In the genomic region with DNA sequence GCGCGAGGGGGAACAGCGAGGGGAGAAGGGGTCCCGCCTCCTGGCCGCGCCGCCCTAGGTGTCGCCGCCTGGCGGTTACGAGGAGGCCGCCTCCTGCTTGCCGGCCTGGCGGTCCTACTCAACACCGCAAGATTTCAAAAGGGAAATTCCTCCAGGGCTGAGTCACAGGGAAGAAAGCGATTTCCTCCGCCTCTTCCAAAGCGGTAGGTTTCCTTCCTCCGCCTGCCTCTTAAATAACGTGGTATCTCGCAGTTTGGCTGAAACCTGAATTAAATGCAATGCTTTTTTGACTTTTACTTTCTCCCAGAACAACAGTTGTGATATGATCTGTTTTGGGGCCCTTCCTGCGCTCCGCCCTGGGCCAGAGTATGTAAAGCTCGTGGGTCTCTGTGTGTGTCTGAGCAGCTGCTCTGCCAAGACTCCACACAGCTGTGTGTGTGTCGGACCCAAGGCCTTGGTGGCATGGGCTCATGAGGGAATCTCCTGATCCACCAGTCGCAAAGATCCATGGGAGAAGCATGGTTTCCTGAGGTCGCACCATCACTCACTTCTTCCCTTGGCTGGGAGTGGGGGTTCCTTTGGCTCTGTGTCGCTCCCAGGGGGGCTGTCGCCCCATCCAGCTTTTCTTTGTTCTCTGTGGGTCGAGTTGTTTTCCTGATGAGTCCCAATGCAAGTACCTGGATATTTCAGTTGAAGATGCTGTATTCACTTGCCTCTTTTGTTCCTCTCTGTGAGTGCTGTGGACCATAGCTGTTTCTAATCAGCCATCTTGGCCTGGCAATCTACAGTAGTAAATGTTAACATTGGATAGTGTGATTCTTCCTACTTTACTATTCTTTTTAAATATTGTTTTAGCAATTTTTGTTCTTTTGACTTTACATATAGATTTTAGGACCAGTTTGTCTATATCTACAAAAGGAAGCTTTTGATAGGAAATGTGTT, we compare ENCODE assay signal across 8 cellular contexts. TPM values are rescaled to one million over a fixed set of nuclear protein-coding genes. Genes with fewer than 3 reads are reported as not detected.
A peak's percentile ranks its signal among the peaks of the same experiment; 100 is the strongest.
DNase-seq lines count a peak whose midpoint lies in the region; ATAC-seq and TF ChIP-seq lines count a peak whose summit lies in the region.

No MANE protein-coding gene starts in this region.

- WGBS in psoas muscle, 3 donors, result 3 to 8% (median 7%) methylated on average over 29 to 30 of the region's 30 CpGs
- WGBS in upper lobe of left lung, 2 donors, result 7 to 18% methylated on average over 26 to 30 of the region's 30 CpGs

- DNase-seq in Caco-2 (no peak), SW 1271 (lab: John Stamatoyannopoulos, UW) (peak; percentile 77 to 92), amniotic stem cell (lab: John Stamatoyannopoulos, UW) (peak; percentile 63), left ventricle myocardium superior (peak; percentile 76), psoas muscle (peak; percentile 72 to 80), upper lobe of left lung (peak; percentile 68 to 92)

- no peak overlapping the region for H3K4me3 ChIP-seq in Caco-2 (ENCODE audit: low read depth, low read length)
- peak overlapping the region; percentile 45 for H3K4me3 ChIP-seq in psoas muscle
- peak overlapping the region in 3 of 4 donors; percentile 22 to 44 (median 41) for H3K4me3 ChIP-seq in upper lobe of left lung

- peak overlapping the region; percentile 71 for H3K27ac ChIP-seq in psoas muscle
- peak overlapping the region; percentile 65 to 91 (median 82) for H3K27ac ChIP-seq in upper lobe of left lung

- peaks cover 18% of the 10 kb centered on the region for H3K9me3 Mint-ChIP-seq in Caco-2 (ENCODE audit: unreplicated experiment)

- no peak for TF ChIP-seq POLR2A in upper lobe of left lung (IDR thresholded peaks at IDR 0.05)

- no peaks in the 10 kb centered on the region for H3K36me3 Mint-ChIP-seq in Caco-2 (ENCODE audit: insufficient read depth, unreplicated experiment)

- H3K27me3 Mint-ChIP-seq in Caco-2 (ENCODE audit: insufficient read depth, unreplicated experiment), result no peaks in the 10 kb centered on the region

- intact Hi-C loops in Caco-2 (cut with micrococcal nuclease; ENCODE audit: unreplicated experiment) (no loop called here), left ventricle myocardium superior (cut with micrococcal nuclease) (no loop called here), psoas muscle (cut with DNase I) (loop anchor here in 1 of 2 donors (10.0 kb wide), 1 partner anchor 139 kb away; no protein-coding TSS in a partner anchor)

- peak overlapping the region; percentile 31 for H3K4me3 Mint-ChIP-seq in Caco-2 (ENCODE audit: unreplicated experiment)

- H3K27me3 ChIP-seq in Caco-2 (replicated peaks; ENCODE audit: control insufficient read depth, insufficient read depth, low read length), result no peaks in the 10 kb centered on the region
- peaks cover 0 to 15% (median 0%) of the 10 kb centered on the region in 3 donors for H3K27me3 ChIP-seq in psoas muscle (ENCODE audit: insufficient read depth in 3 of 3, low read length in 2 of 3)
- H3K27me3 ChIP-seq in upper lobe of left lung, result no peaks in the 10 kb centered on the region

- TF ChIP-seq EP300 in upper lobe of left lung (IDR thresholded peaks at IDR 0.05), result no peak

- POLR2A ChIA-PET in Caco-2 (lab: Charles Lee), result interaction anchor here (0.6 kb wide), 1 partner anchor 421 kb away, joined by 8 read pairs; no protein-coding TSS in a partner anchor

- ATAC-seq in HG02642 (IDR thresholded peaks at IDR 0.05; ENCODE audit: poor library complexity, unreplicated experiment) (peak; percentile 80), left ventricle myocardium superior (peak; percentile 98), psoas muscle (peak; percentile 88 to 97 (median 92)), upper lobe of left lung (ENCODE audit: low FRiP score in 2 of 2) (peak; percentile 95 to 99), GM19324 (IDR thresholded peaks at IDR 0.05; ENCODE audit: low FRiP score, unreplicated experiment) (no peak)

- no peaks in the 10 kb centered on the region for H3K4me1 Mint-ChIP-seq in Caco-2 (ENCODE audit: low read depth, unreplicated experiment)

- no TSS peak for BruUV-seq in Caco-2 (replicated peaks; lab: Mats Ljungman, UMichigan)

- H3K9me3 ChIP-seq in Caco-2 (no peaks in the 10 kb centered on the region), psoas muscle (no peaks in the 10 kb centered on the region), upper lobe of left lung (no peaks in the 10 kb centered on the region)

- H3K4me1 ChIP-seq in Caco-2 (no peaks in the 10 kb centered on the region), psoas muscle (peaks cover 3% of the 10 kb centered on the region), upper lobe of left lung (peaks cover 5 to 18% (median 13%) of the 10 kb centered on the region in 4 donors)

- H3K36me3 ChIP-seq in Caco-2 (ENCODE audit: control insufficient read depth, insufficient read depth, low read length) (no peaks in the 10 kb centered on the region), psoas muscle (ENCODE audit: insufficient read depth in 1 of 2, low read depth in 1 of 2) (no peaks in the 10 kb centered on the region), upper lobe of left lung (no peaks in the 10 kb centered on the region)

- CTCF ChIA-PET in Caco-2 (lab: Charles Lee), result no interaction called here

- no peak for TF ChIP-seq CTCF in Caco-2 (IDR thresholded peaks at IDR 0.05; ENCODE audit: insufficient read depth in 1 of 2, low read depth in 1 of 2, low read length in 1 of 2, severe bottlenecking in 1 of 2, unreplicated experiment in 1 of 2)
- TF ChIP-seq CTCF in psoas muscle (IDR thresholded peaks at IDR 0.05), result peak; percentile 65
- TF ChIP-seq CTCF in upper lobe of left lung (IDR thresholded peaks at IDR 0.05), result peak; percentile 65 to 77 (median 72)

- H3K27ac Mint-ChIP-seq in Caco-2 (ENCODE audit: unreplicated experiment), result no peak overlapping the region

RNA-seq across cellular contexts. Expression of gene NOTCH4, which starts 31.6 kb away (rescaled TPM):
- total RNA-seq in Caco-2 (2022) (0.30 and 0.43 TPM in 2 replicates), left ventricle myocardium superior (22.5 TPM), psoas muscle (10 to 100 TPM; 11.3 to 16.6 (median 13.7) TPM), upper lobe of left lung (100 to 1,000 TPM in 2 of 6 donors, 10 to 100 TPM in 4; 27.0 to 139 (median 65.1) TPM)
- polyA plus RNA-seq in psoas muscle, result 10 to 100 TPM in 2 of 3 donors, 1 to 10 TPM in 1; 9.7 to 19.5 (median 10.4) TPM

Comparison
In these comparisons a context has a peak if more than half of its experiments do, and no peak if none do; other contexts are left out.
1. DNase-seq: peak in SW 1271 (2 of 2), amniotic stem cell (single experiment), left ventricle myocardium superior (single experiment), psoas muscle (2 of 2) and upper lobe of left lung (2 of 2); none in Caco-2 (0 of 2).
2. CTCF ChIP-seq: peak in psoas muscle (single experiment) and upper lobe of left lung (6 of 6); none in Caco-2 (0 of 2).